Comparison of ENCODE assay signal across 9 cellular contexts in genomic region chr17:78993241-78993956, GRCh38. TPM values are rescaled to one million over a fixed set of nuclear protein-coding genes. Genes with fewer than 3 reads are reported as not detected.
DNase-seq lines count a peak whose midpoint lies in the region; ATAC-seq and TF ChIP-seq lines count a peak whose summit lies in the region.
"Had no signal": no experiment of that assay in that cellular context is flagged by ENCODE, and none has a peak within 500 bp of the region (broad histone marks: within the 10 kb centered on the region; RNA-seq: fewer than 3 reads in every experiment).

No MANE protein-coding gene starts in this region.

- intact Hi-C loops in heart right ventricle (cut with DNase I) (loop anchor here in 2 of 10 donors (10.0 kb wide), 2 partner anchors 51 to 401 kb away; no protein-coding TSS in a partner anchor), sciatic nerve (cut with DNase I) (no loop called here)

- no peak overlapping the region for H3K4me3 Mint-ChIP-seq in activated naive CD8-positive, alpha-beta T cell treated with anti-CD3 and anti-CD28 coated beads for 36 hours

- H3K4me1 ChIP-seq in heart right ventricle: peaks cover 4 to 35% (median 15%) of the 10 kb centered on the region in 9 donors

- peaks cover 0 to 92% (median 20%) of the 10 kb centered on the region in 9 donors for H3K36me3 ChIP-seq in heart right ventricle

- TF ChIP-seq CTCF in heart right ventricle (IDR thresholded peaks at IDR 0.05): peak; percentile 62 to 88 (median 78)

- H3K36me3 Mint-ChIP-seq in activated naive CD8-positive, alpha-beta T cell treated with anti-CD3 and anti-CD28 coated beads for 36 hours: peaks cover 15% of the 10 kb centered on the region

- H3K4me3 ChIP-seq in heart right ventricle: no peak overlapping the region
- H3K4me3 ChIP-seq: BLaER1 treated with 17β-estradiol and CSF1 and Interleukin-3, amounts not matched to agents 10 nM and 100 nM had no signal

- no peaks in the 10 kb centered on the region for H3K9me3 ChIP-seq in heart right ventricle
- H3K9me3 ChIP-seq: BLaER1 treated with 17β-estradiol and CSF1 and Interleukin-3, amounts not matched to agents 10 nM and 100 nM had no signal

- 75 to 77% methylated on average over 49 of the region's 49 CpGs for WGBS in heart right ventricle, 2 donors

- H3K27me3 Mint-ChIP-seq in activated naive CD8-positive, alpha-beta T cell treated with anti-CD3 and anti-CD28 coated beads for 36 hours: no peaks in the 10 kb centered on the region

- no peaks in the 10 kb centered on the region for H3K9me3 Mint-ChIP-seq in activated naive CD8-positive, alpha-beta T cell treated with anti-CD3 and anti-CD28 coated beads for 36 hours

- DNase-seq in NCI-H146 (lab: John Stamatoyannopoulos, UW): peak; percentile 6
- no peak for DNase-seq in NCI-H146 treated with DMSO at 0.1 percent for 48 hours (lab: John Stamatoyannopoulos, UW; ENCODE audit: unreplicated experiment)
- DNase-seq in RPMI8226: peak; percentile 31
- DNase-seq in activated naive CD8-positive, alpha-beta T cell treated with anti-CD3 and anti-CD28 coated beads for 36 hours: peak; percentile 51
- DNase-seq in heart right ventricle: peak; percentile 36 to 53
- peak; percentile 86 for DNase-seq in sciatic nerve (ENCODE audit: low spot score)
- no peak for DNase-seq in GDM1 (lab: John Stamatoyannopoulos, UW)

- H3K27ac ChIP-seq in heart right ventricle: peak overlapping the region in 2 of 10 donors; percentile 3 to 35
- H3K27ac ChIP-seq: BLaER1 treated with 17β-estradiol and CSF1 and Interleukin-3, amounts not matched to agents 10 nM and 100 nM had no signal

- ATAC-seq in heart right ventricle: peak in 6 of 8 donors; percentile 43 to 59 (median 50)
- ATAC-seq in sciatic nerve: peak; percentile 54
- ATAC-seq in GM21528 (IDR thresholded peaks at IDR 0.05; ENCODE audit: low FRiP score, unreplicated experiment): no peak

- H3K27me3 ChIP-seq in heart right ventricle: no peaks in the 10 kb centered on the region
- H3K27me3 ChIP-seq: BLaER1 treated with 17β-estradiol and CSF1 and Interleukin-3, amounts not matched to agents 10 nM and 100 nM had no signal

- no peak overlapping the region for H3K27ac Mint-ChIP-seq in activated naive CD8-positive, alpha-beta T cell treated with anti-CD3 and anti-CD28 coated beads for 36 hours

- peaks cover 3% of the 10 kb centered on the region for H3K4me1 Mint-ChIP-seq in activated naive CD8-positive, alpha-beta T cell treated with anti-CD3 and anti-CD28 coated beads for 36 hours

RNA-seq across cellular contexts. Expression of gene LGALS3BP, which starts 13.7 kb away (rescaled TPM):
- 10 to 100 TPM; 86.8 to 89.7 TPM for total RNA-seq in activated naive CD8-positive, alpha-beta T cell treated with anti-CD3 and anti-CD28 coated beads for 36 hours
- total RNA-seq in heart right ventricle (100 to 1,000 TPM; 362 to 852 (median 568) TPM), sciatic nerve (147 TPM)
- polyA plus RNA-seq in heart right ventricle: 100 to 1,000 TPM; 196 to 268 TPM

RNA-seq across cellular contexts. Expression of gene CANT1, which starts 16.2 kb away (rescaled TPM):
- 10 to 100 TPM; 39.3 to 43.1 TPM for total RNA-seq in activated naive CD8-positive, alpha-beta T cell treated with anti-CD3 and anti-CD28 coated beads for 36 hours
- 10 to 100 TPM; 19.9 to 33.4 (median 24.4) TPM for total RNA-seq in heart right ventricle
- polyA plus RNA-seq in heart right ventricle: 10 to 100 TPM in 1 of 2 donors, 1 to 10 TPM in 1; 4.1 to 16.7 TPM
- 28.9 TPM for total RNA-seq in sciatic nerve

RNA-seq across cellular contexts. Expression of gene C1QTNF1, which starts 30.6 kb away (rescaled TPM):
- total RNA-seq in activated naive CD8-positive, alpha-beta T cell treated with anti-CD3 and anti-CD28 coated beads for 36 hours: under 1 TPM; 0.12 to 0.14 TPM
- total RNA-seq in heart right ventricle: 100 to 1,000 TPM in 3 of 10 donors, 10 to 100 TPM in 7; 29.3 to 685 (median 62.8) TPM
- 100 to 1,000 TPM; 108 to 224 TPM for polyA plus RNA-seq in heart right ventricle
- total RNA-seq in sciatic nerve: 22.6 TPM

Comparison
In these comparisons a context has a peak if more than half of its experiments do, and no peak if none do; other contexts are left out.
1. DNase-seq: peak in NCI-H146 (single experiment), RPMI8226 (single experiment), activated naive CD8-positive, alpha-beta T cell treated with anti-CD3 and anti-CD28 coated beads for 36 hours (single experiment), heart right ventricle (2 of 2) and sciatic nerve (single experiment); none in NCI-H146 treated with DMSO at 0.1 percent for 48 hours (single experiment) and GDM1 (single experiment).
2. RNA of gene C1QTNF1, which starts 30.6 kb away (total RNA-seq): 29.3 to 685 TPM in heart right ventricle and 22.6 TPM in sciatic nerve (single experiment); 0.12 to 0.14 TPM in activated naive CD8-positive, alpha-beta T cell treated with anti-CD3 and anti-CD28 coated beads for 36 hours; every median in the first group is over 10 times any median in the second.